ENCODE assay signal across 12 cellular contexts in the genomic region with DNA sequence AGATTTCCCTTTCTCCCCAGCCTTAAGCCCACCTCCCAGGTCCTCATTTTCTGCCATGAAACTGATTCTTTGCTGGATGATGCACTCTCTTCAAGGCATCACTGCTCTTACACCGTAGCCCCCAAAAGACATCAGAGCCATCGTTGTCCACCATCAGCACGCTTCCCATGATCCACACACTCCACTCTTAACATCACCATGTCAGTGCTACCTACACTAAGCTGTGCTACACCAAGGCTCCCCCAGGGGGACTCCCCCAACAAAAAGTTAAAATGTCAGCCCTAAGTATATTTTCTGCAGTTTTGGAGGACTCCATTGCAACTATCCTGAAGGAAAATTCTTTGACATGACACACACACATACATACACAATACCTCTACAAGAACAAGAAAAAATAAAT.
"Had no signal": no experiment of that assay in that cellular context is flagged by ENCODE, and none has a peak within 500 bp of the region (broad histone marks: within the 10 kb centered on the region; RNA-seq: fewer than 3 reads in every experiment).

No MANE protein-coding gene starts in this region.

- H3K36me3 ChIP-seq: cardiac muscle cell, heart right ventricle, upper lobe of left lung had no signal

- H2AFZ ChIP-seq: parathyroid adenoma had no signal

- H3K27ac ChIP-seq: cardiac muscle cell, heart right ventricle, parathyroid adenoma, upper lobe of left lung had no signal

- H3K4me3 ChIP-seq: cardiac muscle cell, heart right ventricle, upper lobe of left lung had no signal

- H3K4me1 ChIP-seq: parathyroid adenoma, upper lobe of left lung had no signal

- ATAC-seq: activated T-cell treated with anti-CD3 and anti-CD28 coated beads, Interleukin-2, amount 50 U/mL, for 72 hours; heart right ventricle had no signal

- H3K9ac ChIP-seq: parathyroid adenoma had no signal

- FAIRE-seq: astrocyte, frontal cortex, islet of Langerhans, small intestine had no signal

- H3K79me2 ChIP-seq: parathyroid adenoma had no signal

- DNase-seq: activated B cell treated with CpG ODN at 0.5 μM for 24 hours; activated naive CD4-positive, alpha-beta T cell; activated T-cell treated with anti-CD3 and anti-CD28 coated beads, Interleukin-2, amount 50 U/mL, for 72 hours; heart right ventricle; naive B cell; small intestine; upper lobe of left lung had no signal

- H3K9me3 ChIP-seq: heart right ventricle, upper lobe of left lung had no signal

- H3K27me3 ChIP-seq: cardiac muscle cell, heart right ventricle, upper lobe of left lung had no signal
